In the genomic region with DNA sequence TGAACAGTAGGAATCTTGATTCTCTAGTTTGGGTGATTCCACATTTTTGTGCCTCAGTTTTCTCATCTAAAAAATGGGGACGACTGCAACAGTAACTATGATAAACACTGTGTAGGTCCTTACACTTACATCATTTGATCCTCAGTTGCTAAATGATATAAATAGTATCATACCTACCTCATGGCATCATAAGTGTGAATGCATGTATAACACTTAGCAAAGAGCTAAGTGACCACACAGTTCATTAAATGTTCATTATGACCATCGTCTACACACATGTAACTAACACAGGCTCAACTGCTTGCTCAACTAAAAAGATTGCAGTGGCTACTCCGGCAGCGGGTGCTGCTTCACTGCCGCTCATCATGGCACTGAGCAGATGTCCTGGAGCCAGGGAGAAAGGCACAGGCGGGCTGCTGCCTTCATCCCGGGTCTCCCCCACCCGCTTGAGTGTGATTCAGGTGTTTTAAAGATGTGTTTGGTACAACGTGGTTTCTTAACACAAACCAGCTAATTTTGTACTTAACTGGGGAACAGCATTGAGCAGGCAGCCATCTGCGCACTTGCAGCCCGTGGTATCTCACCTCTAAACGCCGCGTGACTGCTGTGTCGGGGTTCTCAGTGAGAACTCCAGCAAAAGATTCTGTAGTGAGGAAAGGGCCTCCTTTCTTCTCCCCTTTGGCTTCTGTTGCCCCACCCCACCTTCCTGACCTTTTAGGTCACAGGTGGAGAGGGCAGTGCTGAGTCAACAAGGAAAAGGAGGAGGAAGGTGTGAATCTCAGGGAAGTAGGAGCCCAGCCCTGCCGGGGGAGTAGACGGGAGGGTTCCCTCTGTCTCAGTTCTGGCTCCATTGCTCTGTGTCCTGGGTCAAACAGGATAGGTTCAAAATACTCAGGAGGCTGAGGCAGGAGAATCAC, we compare ENCODE assay signal across 11 cellular contexts. TPM values are rescaled to one million over a fixed set of nuclear protein-coding genes. Genes with fewer than 3 reads are reported as not detected.
DNase-seq lines count a peak whose midpoint lies in the region; ATAC-seq and TF ChIP-seq lines count a peak whose summit lies in the region.
"Had no signal": no experiment of that assay in that cellular context is flagged by ENCODE, and none has a peak within 500 bp of the region (broad histone marks: within the 10 kb centered on the region; RNA-seq: fewer than 3 reads in every experiment).

No MANE protein-coding gene starts in this region.

- H3K79me2 ChIP-seq in DND-41 (ENCODE audit: insufficient read depth, low read length), result no peaks in the 10 kb centered on the region
- H3K79me2 ChIP-seq in PC-9 (ENCODE audit: low read depth), result peaks cover 13% of the 10 kb centered on the region

- TF ChIP-seq CTCF in DND-41 (IDR thresholded peaks at IDR 0.05; ENCODE audit: borderline replicate concordance, extremely low read depth, low read length, poor library complexity, severe bottlenecking), result peak; percentile 18
- no peak for TF ChIP-seq CTCF in PC-9 (conservative IDR thresholded peaks at IDR 0.05)
- no peak for TF ChIP-seq CTCF in psoas muscle (IDR thresholded peaks at IDR 0.05)
- no peak for TF ChIP-seq CTCF in adrenal gland (IDR thresholded peaks at IDR 0.05)

- no peak for DNase-seq in DND-41
- no peak for DNase-seq in PC-9
- no peak for DNase-seq in epithelial cell of prostate (ENCODE audit: low read depth, low spot score)
- DNase-seq in psoas muscle, result no peak
- no peak for DNase-seq in adrenal gland
- DNase-seq: GOT3, NCI-H1930 had no signal

- intact Hi-C loops in PC-9 (cut with micrococcal nuclease; ENCODE audit: unreplicated experiment) (loop anchor here (1.0 to 10.0 kb wide), 7 partner anchors 23 to 401 kb away; no protein-coding TSS in a partner anchor), psoas muscle (cut with DNase I) (loop anchor here in 1 of 2 donors (5.0 kb wide), 1 partner anchor 233 kb away; a partner anchor contains a TSS), adrenal gland (cut with DNase I) (loop anchor here (5.0 to 10.0 kb wide), 5 partner anchors 91 to 279 kb away; a partner anchor contains a TSS)

- H3K9ac ChIP-seq in DND-41 (ENCODE audit: low read depth, low read length), result no peak overlapping the region
- H3K9ac ChIP-seq: KMS-11, neural progenitor cell had no signal

- H3K27ac ChIP-seq in DND-41 (ENCODE audit: low read length) (no peak overlapping the region), PC-9 (peak overlapping the region; percentile 55), epithelial cell of prostate (peak overlapping the region; percentile 84), psoas muscle (peak overlapping the region; percentile 72), adrenal gland (no peak overlapping the region)
- H3K27ac ChIP-seq: KMS-11, neural progenitor cell had no signal

- TSS peak; percentile 66 for BruUV-seq in PC-9 (replicated peaks; lab: Mats Ljungman, UMichigan)

- H4K20me1 ChIP-seq in DND-41 (ENCODE audit: insufficient read depth, low read length) (peaks cover 7% of the 10 kb centered on the region), PC-9 (ENCODE audit: insufficient read depth) (no peaks in the 10 kb centered on the region)

- H3K36me3 ChIP-seq in DND-41 (ENCODE audit: insufficient read depth, low read length), result peaks cover 46% of the 10 kb centered on the region
- peaks cover 15% of the 10 kb centered on the region; the same call in 1 of the 2 replicates for H3K36me3 ChIP-seq in PC-9 (ENCODE audit: low read depth)
- H3K36me3 ChIP-seq in psoas muscle (ENCODE audit: insufficient read depth in 1 of 2, low read depth in 1 of 2), result peaks cover 4 to 63% of the 10 kb centered on the region in 2 donors
- H3K36me3 ChIP-seq in adrenal gland (replicated peaks in 1 of 2), result peaks cover 0 to 44% of the 10 kb centered on the region in 2 donors
- H3K36me3 ChIP-seq: neural progenitor cell had no signal

- H3K4me1 ChIP-seq in DND-41 (ENCODE audit: insufficient read depth, low read length) (no peaks in the 10 kb centered on the region), PC-9 (replicated peaks; ENCODE audit: insufficient read depth) (peaks cover 36% of the 10 kb centered on the region), psoas muscle (peaks cover 8% of the 10 kb centered on the region), adrenal gland (replicated peaks in 1 of 2) (peaks cover 0 to 5% of the 10 kb centered on the region in 2 donors)
- H3K4me1 ChIP-seq: neural progenitor cell had no signal

- H3F3A ChIP-seq in PC-9 (ENCODE audit: insufficient read depth, low read depth), result peaks cover 59% of the 10 kb centered on the region; the same call in 1 of the 2 replicates

- POLR2A ChIA-PET in PC-9 (lab: Charles Lee; ENCODE audit: unreplicated experiment), result interaction anchor here (0.6 to 0.7 kb wide), 2 partner anchors 29 to 47 kb away, joined by 3 to 6 read pairs; no protein-coding TSS in a partner anchor

- WGBS in psoas muscle, 3 donors, result 87% methylated on average over 17 of the region's 17 CpGs
- WGBS in adrenal gland, 4 donors, result 84 to 90% (median 88%) methylated on average over 16 to 17 of the region's 17 CpGs

- CTCF ChIA-PET in PC-9 (lab: Charles Lee), result interaction anchor here (1.2 to 2.0 kb wide), 3 partner anchors 12 to 317 kb away, joined by 3 to 13 read pairs (median 4); a partner anchor contains a TSS

- H3K27me3 ChIP-seq in DND-41 (ENCODE audit: insufficient read depth, low read length, poor library complexity) (no peaks in the 10 kb centered on the region), PC-9 (ENCODE audit: insufficient read depth, low read depth) (no peaks in the 10 kb centered on the region), psoas muscle (ENCODE audit: insufficient read depth in 3 of 3, low read length in 2 of 3) (no peaks in the 10 kb centered on the region), adrenal gland (no peaks in the 10 kb centered on the region)
- H3K27me3 ChIP-seq: neural progenitor cell had no signal

- H3K9me3 ChIP-seq in DND-41 (ENCODE audit: insufficient read depth, low read length, severe bottlenecking) (no peaks in the 10 kb centered on the region), PC-9 (ENCODE audit: insufficient read depth, low read depth) (no peaks in the 10 kb centered on the region), psoas muscle (no peaks in the 10 kb centered on the region), adrenal gland (replicated peaks in 1 of 3) (no peaks in the 10 kb centered on the region)

- no peak for ATAC-seq in DND-41 (ENCODE audit: insufficient read depth, low read depth)
- ATAC-seq in psoas muscle, result no peak
- ATAC-seq in HG03460 (IDR thresholded peaks at IDR 0.05; ENCODE audit: unreplicated experiment), result no peak
- no peak for ATAC-seq in HG03025 (IDR thresholded peaks at IDR 0.05; ENCODE audit: low FRiP score, unreplicated experiment)

- H3K4me2 ChIP-seq in DND-41 (ENCODE audit: insufficient read depth, low read length) (no peak overlapping the region), PC-9 (peak overlapping the region; percentile 44)
- H3K4me2 ChIP-seq: KMS-11, neural progenitor cell had no signal

- no peak overlapping the region for H3K4me3 ChIP-seq in DND-41 (ENCODE audit: low read depth in 1 of 2, low read length in 2 of 2)
- H3K4me3 ChIP-seq in PC-9, result no peak overlapping the region
- no peak overlapping the region for H3K4me3 ChIP-seq in psoas muscle
- no peak overlapping the region for H3K4me3 ChIP-seq in adrenal gland
- H3K4me3 ChIP-seq: neural progenitor cell had no signal

- H2AFZ ChIP-seq in DND-41 (ENCODE audit: low read depth, low read length) (no peak overlapping the region), PC-9 (no peak overlapping the region)
- H2AFZ ChIP-seq: neural progenitor cell had no signal

- H3K9me2 ChIP-seq in PC-9 (ENCODE audit: insufficient read depth), result no peaks in the 10 kb centered on the region

- no peak for TF ChIP-seq POLR2A in adrenal gland (IDR thresholded peaks at IDR 0.05)

RNA-seq across cellular contexts. Expression of a gene that starts 11.7 kb away (rescaled TPM):
- 1,066 and 1,233 TPM in 2 replicates for total RNA-seq in PC-9 (2021)
- total RNA-seq in psoas muscle, result 100 to 1,000 TPM in 1 of 4 donors, 10 to 100 TPM in 3; 79.9 to 127 (median 89.2) TPM
- polyA plus RNA-seq in psoas muscle, result 10 to 100 TPM; 38.3 to 45.2 (median 43.0) TPM
- total RNA-seq in adrenal gland, result 100 to 1,000 TPM; 430 to 773 (median 575) TPM
- 100 to 1,000 TPM; 148 to 586 (median 554) TPM for polyA plus RNA-seq in adrenal gland

RNA-seq across cellular contexts. Expression of a gene that starts 16.8 kb away (rescaled TPM):
- total RNA-seq in PC-9 (2021), result 230 and 292 TPM in 2 replicates
- 100 to 1,000 TPM; 367 to 549 (median 436) TPM for total RNA-seq in psoas muscle
- polyA plus RNA-seq in psoas muscle, result 100 to 1,000 TPM; 422 to 984 (median 637) TPM
- total RNA-seq in adrenal gland, result 100 to 1,000 TPM; 196 to 537 (median 316) TPM
- 100 to 1,000 TPM; 177 to 292 (median 216) TPM for polyA plus RNA-seq in adrenal gland

RNA-seq across cellular contexts. Expression of a gene that starts 18.0 kb away (rescaled TPM):
- total RNA-seq in PC-9 (2021), result 3.5 and 6.8 TPM in 2 replicates
- total RNA-seq in psoas muscle, result 1 to 10 TPM in 3 of 4 donors, under 1 TPM in 1; 0.67 to 1.4 (median 1.2) TPM
- polyA plus RNA-seq in psoas muscle, result under 1 TPM; 0.36 to 0.68 (median 0.64) TPM
- total RNA-seq in adrenal gland, result 1 to 10 TPM; 1.4 to 7.9 (median 4.1) TPM
- 10 to 100 TPM in 1 of 3 donors, 1 to 10 TPM in 2; 1.2 to 12.5 (median 6.8) TPM for polyA plus RNA-seq in adrenal gland

Comparison
In these comparisons a context has a peak if more than half of its experiments do, and no peak if none do; other contexts are left out.
1. H3K27ac ChIP-seq: peak in PC-9 (single experiment), epithelial cell of prostate (single experiment) and psoas muscle (single experiment); none in DND-41 (single experiment) and adrenal gland (0 of 5).